3 cellular contexts compared by ENCODE assay signal in the genomic region with DNA sequence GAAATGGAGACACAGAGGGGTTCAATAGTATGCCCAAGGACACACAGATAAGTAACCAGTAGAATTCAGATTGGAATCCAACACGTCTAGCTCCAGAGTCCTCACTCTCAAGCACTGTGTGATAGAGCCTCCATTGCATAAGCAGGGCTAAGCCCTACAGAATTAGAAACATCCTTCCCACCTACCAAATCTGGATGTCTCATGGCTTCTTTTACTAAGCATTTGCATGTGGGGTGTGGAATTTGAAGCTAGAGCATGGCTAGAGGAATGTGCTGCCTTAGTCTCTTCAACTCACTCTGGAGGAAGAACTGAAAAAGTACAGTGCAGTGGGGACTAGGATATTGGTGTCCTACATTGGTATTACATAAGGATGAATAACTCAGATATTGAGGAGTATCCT.
"Had no signal": no experiment of that assay in that cellular context is flagged by ENCODE, and none has a peak within 500 bp of the region (broad histone marks: within the 10 kb centered on the region; RNA-seq: fewer than 3 reads in every experiment).

No MANE protein-coding gene starts in this region.

- ATAC-seq: GM23338 had no signal

- DNase-seq: H9, HCEC 1CT had no signal

- H3K4me3 ChIP-seq: GM23338 had no signal

- H3K4me2 ChIP-seq: GM23338 had no signal

- H2AFZ ChIP-seq: GM23338 had no signal
